Comparison of ENCODE assay signal across 6 cellular contexts in genomic region chr22:18141004-18141403, GRCh38. TPM values are rescaled to one million over a fixed set of nuclear protein-coding genes. Genes with fewer than 3 reads are reported as not detected.
DNase-seq lines count a peak whose midpoint lies in the region; ATAC-seq, FAIRE-seq and TF ChIP-seq lines count a peak whose summit lies in the region.
"Not testable (repeated sequence)": the region's sequence is repeated elsewhere in the genome, so short reads cannot be mapped to it uniquely, and the experiment has no call there.

No MANE protein-coding gene starts in this region.

- not testable (repeated sequence) for ATAC-seq in A549, WTC11, K562, HepG2

- H3K79me2 ChIP-seq in K562 (ENCODE audit: control insufficient read depth, insufficient read depth, low read length); HepG2 (ENCODE audit: insufficient read depth, low read length): not testable (repeated sequence)

- H3K9me3 ChIP-seq in A549; K562 (replicated peaks; ENCODE audit: control insufficient read depth, insufficient read depth, low read depth, low read length); HepG2 (ENCODE audit: low read length); testis: not testable (repeated sequence)

- not testable (repeated sequence) for H3K4me2 ChIP-seq in A549; K562 (ENCODE audit: insufficient read depth, low read length); HepG2 (ENCODE audit: low read depth, low read length)

- not testable (repeated sequence) for TF ChIP-seq EP300 in A549 (IDR thresholded peaks at IDR 0.05); K562 (IDR thresholded peaks at IDR 0.05; ENCODE audit: low read length); HepG2 (IDR thresholded peaks at IDR 0.05; ENCODE audit: low read depth in 2 of 2, low read length in 2 of 2); HepG2 (CRISPR knock-in tag; IDR thresholded peaks at IDR 0.05; ENCODE audit: borderline replicate concordance)

- WGBS in A549 (ENCODE audit: missing lambda C conversion rate), result 88% methylated on average over 6 of the region's 6 CpGs
- 38% methylated on average over 5 of the region's 6 CpGs for WGBS in K562 (ENCODE audit: insufficient coverage, low coverage, missing lambda C conversion rate)
- WGBS in HepG2 (ENCODE audit: low lambda C conversion rate), result 100% methylated on average over 6 of the region's 6 CpGs
- 87 to 94% methylated on average over 6 of the region's 6 CpGs for WGBS in testis, 2 donors

- H3K36me3 ChIP-seq in K562 (ENCODE audit: control insufficient read depth, insufficient read depth, low read length); HepG2 (replicated peaks in 1 of 2; ENCODE audit: control insufficient read depth in 1 of 2, insufficient read depth in 2 of 2, low read length in 2 of 2); testis (ENCODE audit: low read depth, missing control alignments): not testable (repeated sequence)

- not testable (repeated sequence) for H3K4me1 Mint-ChIP-seq in WTC11

- in situ Hi-C loops in K562 (cut with MboI); HepG2 (cut with HindIII; ENCODE audit: extremely low pct_ligation_motif_present, low pct_unique_long_range_greater_than_20kb): not testable (repeated sequence)

- not testable (repeated sequence) for DNase-seq in A549 (ENCODE audit: low read depth in 1 of 2, low spot score in 1 of 2); WTC11 (ENCODE audit: low spot score); K562 (ENCODE audit: extremely low read depth in 1 of 4, low spot score in 3 of 4); HepG2 (ENCODE audit: low spot score)
- DNase-seq in posterior vena cava (ENCODE audit: low spot score) (peak; percentile 1), testis (peak; percentile 49)

- peaks cover 26% of the 10 kb centered on the region for H3K9me3 Mint-ChIP-seq in WTC11

- not testable (repeated sequence) for H4K20me1 ChIP-seq in K562 (replicated peaks; ENCODE audit: control insufficient read depth, insufficient read depth, low read length); HepG2 (ENCODE audit: insufficient read depth, low read length)

- H3K27ac Mint-ChIP-seq in WTC11, result not testable (repeated sequence)

- POLR2A ChIA-PET in A549 (lab: Yijun Ruan, JAX); WTC11 (lab: Charles Lee): not testable (repeated sequence)
- POLR2A ChIA-PET in K562 (lab: Yijun Ruan, JAX) (interaction anchor here (1.3 to 1.7 kb wide), 2 partner anchors 9 to 11 kb away, joined by 3 to 6 read pairs; partner anchors contain the start of gene USP18), HepG2 (lab: Yijun Ruan, JAX) (interaction anchor here (1.1 to 1.8 kb wide), 3 partner anchors 9 to 52 kb away, joined by 3 to 9 read pairs (median 4); partner anchors contain the start of gene USP18)

- not testable (repeated sequence) for BruUV-seq in K562 (replicated peaks; lab: Mats Ljungman, UMichigan); HepG2 (replicated peaks; lab: Mats Ljungman, UMichigan)

- CTCF ChIA-PET in A549 (lab: Yijun Ruan, JAX), result interaction anchor here (0.5 to 1.2 kb wide), 3 partner anchors 15 to 392 kb away, joined by 3 to 4 read pairs (median 3); no protein-coding TSS in a partner anchor
- CTCF ChIA-PET in WTC11 (lab: Charles Lee), result interaction anchor here (1.1 kb wide), 1 partner anchor 16 kb away, joined by 3 read pairs; no protein-coding TSS in a partner anchor
- CTCF ChIA-PET in K562 (lab: Yijun Ruan, JAX; ENCODE audit: low intra/inter-chr PET ratio); HepG2 (lab: Yijun Ruan, JAX; ENCODE audit: low intra/inter-chr PET ratio, low total read pairs): not testable (repeated sequence)

- not testable (repeated sequence) for H3K27me3 Mint-ChIP-seq in WTC11 (ENCODE audit: low read depth)

- H3K27ac ChIP-seq in A549; K562 (ENCODE audit: extremely low read depth, low read depth, low read length); HepG2 (ENCODE audit: extremely low read length, insufficient read depth, low read length); testis: not testable (repeated sequence)

- not testable (repeated sequence) for TF ChIP-seq CTCF in A549 (IDR thresholded peaks at IDR 0.05); WTC11 (IDR thresholded peaks at IDR 0.05); K562 (IDR thresholded peaks at IDR 0.05 in 2 of 3, conservative IDR thresholded peaks at IDR 0.05 in 1 of 3; ENCODE audit: insufficient read depth in 2 of 3, low read depth in 1 of 3, low read length in 3 of 3); HepG2 (CRISPR knock-in tag; IDR thresholded peaks at IDR 0.05); testis (IDR thresholded peaks at IDR 0.05)

- TF ChIP-seq RAD21 in A549 (conservative IDR thresholded peaks at IDR 0.05 in 1 of 2, IDR thresholded peaks at IDR 0.05 in 1 of 2); K562 (CRISPR knock-in tag; conservative IDR thresholded peaks at IDR 0.05 in 1 of 2, IDR thresholded peaks at IDR 0.05 in 1 of 2); HepG2 (CRISPR knock-in tag; IDR thresholded peaks at IDR 0.05): not testable (repeated sequence)

- H3K27me3 ChIP-seq in K562 (ENCODE audit: control insufficient read depth in 2 of 2, insufficient read depth in 2 of 2, low read length in 2 of 2), result peaks cover 4 to 12% of the 10 kb centered on the region in 2 experiments; a peak in 4 of 5 replicates
- H3K27me3 ChIP-seq in HepG2 (ENCODE audit: control insufficient read depth in 1 of 2, insufficient read depth in 2 of 2, low read length in 2 of 2); testis: not testable (repeated sequence)

- not testable (repeated sequence) for FAIRE-seq in A549 (lab: Jason Lieb, UNC); K562 (lab: Jason Lieb, UNC); HepG2 (lab: Jason Lieb, UNC)

- intact Hi-C loops in K562 (cut with micrococcal nuclease); HepG2 (cut with micrococcal nuclease; ENCODE audit: unreplicated experiment); testis (cut with DNase I; ENCODE audit: low total_unique reads): not testable (repeated sequence)
- intact Hi-C loops in posterior vena cava (cut with DNase I), result loop anchor here in 1 of 2 donors (5.0 kb wide), 1 partner anchor 209 kb away; no protein-coding TSS in a partner anchor

- not testable (repeated sequence) for H3K9me1 ChIP-seq in K562 (ENCODE audit: control insufficient read depth, insufficient read depth, low read length)

- H3K4me1 ChIP-seq in A549; K562 (replicated peaks in 1 of 2; ENCODE audit: control insufficient read depth in 2 of 2, insufficient read depth in 2 of 2, low read length in 2 of 2); HepG2 (ENCODE audit: insufficient read depth, low read length); testis: not testable (repeated sequence)

- not testable (repeated sequence) for H3K4me3 Mint-ChIP-seq in WTC11

- H3K4me3 ChIP-seq in A549; K562; HepG2 (replicated peaks in 1 of 3; ENCODE audit: insufficient read depth in 1 of 3, low read depth in 2 of 3, low read length in 3 of 3); testis: not testable (repeated sequence)

- H2AFZ ChIP-seq in K562 (ENCODE audit: low read depth, low read length); HepG2 (ENCODE audit: low read length): not testable (repeated sequence)

- H3K9ac ChIP-seq in K562 (ENCODE audit: insufficient read depth in 1 of 2, low read depth in 2 of 2, low read length in 2 of 2); HepG2 (ENCODE audit: insufficient read depth, low read depth, low read length): not testable (repeated sequence)

- not testable (repeated sequence) for H3K36me3 Mint-ChIP-seq in WTC11

- not testable (repeated sequence) for TF ChIP-seq POLR2A in A549 (IDR thresholded peaks at IDR 0.05; ENCODE audit: low read length); K562 (conservative IDR thresholded peaks at IDR 0.05); HepG2 (IDR thresholded peaks at IDR 0.05; ENCODE audit: insufficient read depth in 1 of 2, low read depth in 2 of 2, low read length in 2 of 2); testis (IDR thresholded peaks at IDR 0.05)

RNA-seq across cellular contexts. Expression of gene USP18, which starts 9.0 kb away (rescaled TPM):
- polyA plus RNA-seq in A549 (2011; rRNA removed), result 9.7 and 11.7 TPM in 2 replicates
- 6.1 and 7.3 TPM in 2 replicates for polyA plus RNA-seq in A549 (2012; cell fraction: cytosol; rRNA removed)
- polyA plus RNA-seq in A549 (2012; cell fraction: nucleus; rRNA removed), result 3.3 and 4.6 TPM in 2 replicates
- 4.7 to 5.9 TPM (median 5.7 TPM) in 3 replicates for polyA plus RNA-seq in A549 (2017; fragmentation: RNase III; extraction: RNeasy Plus Mini Kit Qiagen cat#74134 plus additional on column Dnase treatment)
- 5.2 and 5.3 TPM in 2 replicates for polyA minus RNA-seq in A549 (2011; rRNA and poly(A)+ RNA removed)
- total RNA-seq in WTC11 (2021), result 3.9 to 4.4 TPM (median 4.3 TPM) in 3 replicates
- total RNA-seq in K562 (2011; cell fraction: chromatin; rRNA removed; ENCODE audit: low replicate concordance), result 0.19 and 0.21 TPM in 2 replicates
- 0.26 and 0.33 TPM in 2 replicates for total RNA-seq in K562 (2011; cell fraction: nucleolus; rRNA removed)
- 0.29 TPM in 1 of 2 replicates, not detected in the other for total RNA-seq in K562 (2011; cell fraction: nucleoplasm; rRNA removed)
- 1.2 TPM in 2 replicates for total RNA-seq in K562 (2014; rRNA removed)
- total RNA-seq in K562 (2014; rRNA removed; fragmentation: Illumina TruSeq; extraction: Trizol), result 0.26 and 0.73 TPM in 2 replicates
- total RNA-seq in K562 (2015; rRNA removed; fragmentation: Illumina TruSeq; extraction: Trizol), result 0.76 and 0.79 TPM in 2 replicates
- total RNA-seq in K562 (2021), result 0.62 and 0.63 TPM in 2 replicates
- 0.38 and 0.56 TPM in 2 replicates for polyA plus RNA-seq in K562 (2011; rRNA removed)
- 0.31 and 0.48 TPM in 2 replicates for polyA plus RNA-seq in K562 (2011; cell fraction: cytosol; rRNA removed)
- 0.24 and 0.50 TPM in 2 replicates for polyA plus RNA-seq in K562 (2011; cell fraction: nucleus; rRNA removed)
- polyA plus RNA-seq in K562 (2012), result 1.3 and 2.6 TPM in 2 replicates
- polyA plus RNA-seq in K562 (2014; fragmentation: Illumina TruSeq; extraction: Trizol), result 0.85 and 0.87 TPM in 2 replicates
- polyA plus RNA-seq in K562 (2014; fragmentation: Nextera tagmentation; extraction: Ambion mirVana), result under 1 TPM; 0.30 to 0.55 TPM
- 0.56 and 0.65 TPM in 2 replicates for polyA plus RNA-seq in K562 (2014; rRNA removed)
- 0.36 and 0.63 TPM in 2 replicates for polyA minus RNA-seq in K562 (2011; rRNA and poly(A)+ RNA removed)
- not detected in 2 replicates for polyA minus RNA-seq in K562 (2011; cell fraction: cytosol; rRNA and poly(A)+ RNA removed)
- not detected in 2 replicates for polyA minus RNA-seq in K562 (2011; cell fraction: nucleus; rRNA and poly(A)+ RNA removed)
- 32.1 and 41.5 TPM in 2 replicates for total RNA-seq in HepG2 (2016; rRNA removed; fragmentation: Illumina TruSeq; extraction: Trizol)
- 14.5 and 16.4 TPM in 2 replicates for total RNA-seq in HepG2 (2016; cell fraction: cytosol; rRNA removed; fragmentation: Illumina TruSeq; extraction: Trizol; ENCODE audit: low read depth)
- 32.5 and 37.7 TPM in 2 replicates for total RNA-seq in HepG2 (2016; cell fraction: insoluble cytoplasmic fraction; rRNA removed; fragmentation: Illumina TruSeq; extraction: Trizol)
- total RNA-seq in HepG2 (2016; cell fraction: membrane; rRNA removed; fragmentation: Illumina TruSeq; extraction: Trizol), result 29.9 and 37.7 TPM in 2 replicates
- 12.8 and 15.8 TPM in 2 replicates for total RNA-seq in HepG2 (2016; cell fraction: nucleus; rRNA removed; fragmentation: Illumina TruSeq; extraction: Trizol)
- polyA plus RNA-seq in HepG2 (2011; rRNA removed), result 25.6 and 26.3 TPM in 2 replicates
- 24.2 and 27.8 TPM in 2 replicates for polyA plus RNA-seq in HepG2 (2011; cell fraction: cytosol; rRNA removed)
- polyA plus RNA-seq in HepG2 (2011; cell fraction: nucleus; rRNA removed), result 15.2 and 21.0 TPM in 2 replicates
- 22.4 and 23.6 TPM in 2 replicates for polyA plus RNA-seq in HepG2 (2012)
- polyA plus RNA-seq in HepG2 (2016; cell fraction: cytosol; fragmentation: Illumina TruSeq; extraction: Trizol; ENCODE audit: low read depth), result 10.5 and 15.8 TPM in 2 replicates
- 32.8 and 34.6 TPM in 2 replicates for polyA plus RNA-seq in HepG2 (2016; cell fraction: insoluble cytoplasmic fraction; fragmentation: Illumina TruSeq; extraction: Trizol; ENCODE audit: low read depth)
- polyA plus RNA-seq in HepG2 (2016; cell fraction: membrane; fragmentation: Illumina TruSeq; extraction: Trizol; ENCODE audit: low read depth), result 19.7 and 26.1 TPM in 2 replicates
- 22.7 and 24.5 TPM in 2 replicates for polyA plus RNA-seq in HepG2 (2016; cell fraction: nucleus; fragmentation: Illumina TruSeq; extraction: Trizol; ENCODE audit: insufficient read depth, low read depth)
- 4.3 and 19.3 TPM in 2 replicates for polyA minus RNA-seq in HepG2 (2011; rRNA and poly(A)+ RNA removed; ENCODE audit: low replicate concordance)
- 9.7 and 11.2 TPM in 2 replicates for polyA minus RNA-seq in HepG2 (2011; cell fraction: cytosol; rRNA and poly(A)+ RNA removed)
- polyA minus RNA-seq in HepG2 (2011; cell fraction: nucleus; rRNA and poly(A)+ RNA removed), result 6.1 and 8.6 TPM in 2 replicates
- 1 to 10 TPM; 5.9 to 8.1 TPM for total RNA-seq in posterior vena cava
- total RNA-seq in testis, result 1 to 10 TPM; 5.9 to 6.8 TPM
- polyA plus RNA-seq in testis (ENCODE audit: insufficient read depth, low read depth, low replicate concordance), result 5.4 TPM

RNA-seq across cellular contexts. Expression of gene TUBA8, which starts 30.4 kb away (rescaled TPM):
- polyA plus RNA-seq in A549 (2011; rRNA removed) (0.66 and 0.90 TPM in 2 replicates), A549 (2017; fragmentation: RNase III; extraction: RNeasy Plus Mini Kit Qiagen cat#74134 plus additional on column Dnase treatment) (0.13 to 0.41 TPM in 2 of 3 replicates, not detected in the other), K562 (2011; rRNA removed) (0.65 and 1.2 TPM in 2 replicates), K562 (2014; fragmentation: Illumina TruSeq; extraction: Trizol) (0.86 and 1.1 TPM in 2 replicates), K562 (2014; fragmentation: Nextera tagmentation; extraction: Ambion mirVana) (under 1 TPM; 0.07 to 0.28 TPM), K562 (2014; rRNA removed) (0.60 and 1.3 TPM in 2 replicates), HepG2 (2011; rRNA removed) (0.69 and 0.80 TPM in 2 replicates), testis (ENCODE audit: insufficient read depth, low read depth, low replicate concordance) (66.6 TPM)
- polyA plus RNA-seq in A549 (2012; cell fraction: cytosol; rRNA removed), result 1.1 TPM in 2 replicates
- 3.5 and 3.8 TPM in 2 replicates for polyA plus RNA-seq in A549 (2012; cell fraction: nucleus; rRNA removed)
- 1.2 and 1.5 TPM in 2 replicates for polyA minus RNA-seq in A549 (2011; rRNA and poly(A)+ RNA removed)
- total RNA-seq in WTC11 (2021) (0.50 to 1.3 TPM (median 0.72 TPM) in 3 replicates), K562 (2014; rRNA removed) (0.73 and 0.78 TPM in 2 replicates), K562 (2014; rRNA removed; fragmentation: Illumina TruSeq; extraction: Trizol) (0.48 and 0.65 TPM in 2 replicates), K562 (2015; rRNA removed; fragmentation: Illumina TruSeq; extraction: Trizol) (0.53 and 0.76 TPM in 2 replicates), K562 (2021) (1.0 and 1.4 TPM in 2 replicates), HepG2 (2016; rRNA removed; fragmentation: Illumina TruSeq; extraction: Trizol) (0.17 and 0.35 TPM in 2 replicates), posterior vena cava (1 to 10 TPM; 2.3 to 2.8 TPM), testis (10 to 100 TPM; 17.2 to 60.5 TPM)
- 1.1 and 2.5 TPM in 2 replicates for total RNA-seq in K562 (2011; cell fraction: chromatin; rRNA removed; ENCODE audit: low replicate concordance)
- total RNA-seq in K562 (2011; cell fraction: nucleolus; rRNA removed), result 0.79 and 1.7 TPM in 2 replicates
- total RNA-seq in K562 (2011; cell fraction: nucleoplasm; rRNA removed), result 1.1 and 1.3 TPM in 2 replicates
- polyA plus RNA-seq in K562 (2011; cell fraction: cytosol; rRNA removed), result 1.0 and 2.3 TPM in 2 replicates
- polyA plus RNA-seq in K562 (2011; cell fraction: nucleus; rRNA removed), result 2.6 and 3.3 TPM in 2 replicates
- polyA plus RNA-seq in K562 (2012), result 0.13 and 0.28 TPM in 2 replicates
- 0.51 and 0.56 TPM in 2 replicates for polyA minus RNA-seq in K562 (2011; rRNA and poly(A)+ RNA removed)
- 0.91 TPM in 1 of 2 replicates, not detected in the other for polyA minus RNA-seq in K562 (2011; cell fraction: cytosol; rRNA and poly(A)+ RNA removed)
- polyA minus RNA-seq in K562 (2011; cell fraction: nucleus; rRNA and poly(A)+ RNA removed), result 0.11 and 0.40 TPM in 2 replicates
- 0.62 and 0.91 TPM in 2 replicates for total RNA-seq in HepG2 (2016; cell fraction: cytosol; rRNA removed; fragmentation: Illumina TruSeq; extraction: Trizol; ENCODE audit: low read depth)
- 0.09 and 0.39 TPM in 2 replicates for total RNA-seq in HepG2 (2016; cell fraction: insoluble cytoplasmic fraction; rRNA removed; fragmentation: Illumina TruSeq; extraction: Trizol)
- total RNA-seq in HepG2 (2016; cell fraction: membrane; rRNA removed; fragmentation: Illumina TruSeq; extraction: Trizol), result 0.62 and 0.79 TPM in 2 replicates
- 0.34 and 0.53 TPM in 2 replicates for total RNA-seq in HepG2 (2016; cell fraction: nucleus; rRNA removed; fragmentation: Illumina TruSeq; extraction: Trizol)
- polyA plus RNA-seq in HepG2 (2011; cell fraction: cytosol; rRNA removed), result 0.56 and 0.67 TPM in 2 replicates
- polyA plus RNA-seq in HepG2 (2011; cell fraction: nucleus; rRNA removed), result 1.7 and 1.8 TPM in 2 replicates
- 0.86 and 1.1 TPM in 2 replicates for polyA plus RNA-seq in HepG2 (2012)
- polyA plus RNA-seq in HepG2 (2016; cell fraction: cytosol; fragmentation: Illumina TruSeq; extraction: Trizol; ENCODE audit: low read depth), result 0.73 and 0.76 TPM in 2 replicates
- polyA plus RNA-seq in HepG2 (2016; cell fraction: insoluble cytoplasmic fraction; fragmentation: Illumina TruSeq; extraction: Trizol; ENCODE audit: low read depth), result 0.26 and 0.31 TPM in 2 replicates
- 0.96 and 1.0 TPM in 2 replicates for polyA plus RNA-seq in HepG2 (2016; cell fraction: membrane; fragmentation: Illumina TruSeq; extraction: Trizol; ENCODE audit: low read depth)
- 0.85 and 1.3 TPM in 2 replicates for polyA plus RNA-seq in HepG2 (2016; cell fraction: nucleus; fragmentation: Illumina TruSeq; extraction: Trizol; ENCODE audit: insufficient read depth, low read depth)
- 0.52 and 4.5 TPM in 2 replicates for polyA minus RNA-seq in HepG2 (2011; rRNA and poly(A)+ RNA removed; ENCODE audit: low replicate concordance)
- not detected in 2 replicates for polyA minus RNA-seq in HepG2 (2011; cell fraction: cytosol; rRNA and poly(A)+ RNA removed)
- polyA minus RNA-seq in HepG2 (2011; cell fraction: nucleus; rRNA and poly(A)+ RNA removed), result 0.50 and 0.90 TPM in 2 replicates
